Comparison of ENCODE assay signal across 14 cellular contexts in the genomic region with DNA sequence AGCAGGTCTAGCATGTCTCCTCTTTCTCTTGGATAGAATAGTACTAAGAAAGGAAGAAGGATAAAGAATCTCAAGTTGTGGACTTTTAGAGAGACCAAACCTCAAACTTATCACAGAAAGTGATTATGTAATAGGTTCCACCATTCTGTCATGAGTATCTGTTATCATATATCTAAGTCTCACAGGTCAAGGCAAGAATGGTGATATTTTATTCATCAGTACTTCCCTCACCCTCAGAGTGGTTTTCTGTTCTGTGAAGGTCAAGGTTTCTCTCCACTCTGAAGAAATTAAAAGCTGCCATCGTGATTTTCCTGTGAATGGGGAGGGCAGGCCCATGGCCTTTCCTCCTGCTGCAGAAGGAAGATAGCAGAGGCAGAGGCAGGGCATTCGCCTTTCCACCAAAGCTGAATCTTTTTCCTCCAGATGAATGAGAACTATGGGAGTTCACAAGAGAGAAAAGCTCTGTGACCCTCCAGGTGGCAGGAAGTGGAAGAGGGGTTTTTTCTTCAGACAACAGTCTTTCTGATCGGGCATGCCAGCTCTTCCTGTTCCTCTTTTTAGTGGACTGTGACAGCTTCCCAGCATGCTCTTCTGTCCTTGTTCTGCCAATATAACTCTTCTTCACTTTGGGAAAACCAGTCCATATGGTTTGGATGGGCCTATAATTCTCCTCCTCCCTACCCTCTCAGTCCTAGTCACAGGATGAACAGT. TPM values are rescaled to one million over a fixed set of nuclear protein-coding genes. Genes with fewer than 3 reads are reported as not detected.
DNase-seq lines count a peak whose midpoint lies in the region; ATAC-seq lines count a peak whose summit lies in the region.
"Had no signal": no experiment of that assay in that cellular context is flagged by ENCODE, and none has a peak within 500 bp of the region (broad histone marks: within the 10 kb centered on the region; RNA-seq: fewer than 3 reads in every experiment).

No MANE protein-coding gene starts in this region.

- peak; percentile 64 for ATAC-seq in GM19372 (IDR thresholded peaks at IDR 0.05; ENCODE audit: low read depth, unreplicated experiment)
- ATAC-seq in HG02642 (IDR thresholded peaks at IDR 0.05; ENCODE audit: poor library complexity, unreplicated experiment): peak; percentile 61
- no peak for ATAC-seq in left lobe of liver
- ATAC-seq: CD8-positive, alpha-beta T cell; lower lobe of right lung; Right ventricle myocardium inferior had no signal

- DNase-seq in NAMALWA (ENCODE audit: low spot score) (peak; percentile 46), left lobe of liver (ENCODE audit: low spot score) (no peak), T1000 (lab: John Stamatoyannopoulos, UW) (no peak)
- no peak for DNase-seq in activated CD8-positive, alpha-beta memory T cell treated with anti-CD3 and anti-CD28 coated beads, Interleukin-2, amount 50 U/mL, for 48 hours
- no peak for DNase-seq in activated naive CD4-positive, alpha-beta T cell treated with anti-CD3 and anti-CD28 coated beads, Interleukin-2, amount 50 U/mL, for 16 hours
- DNase-seq: activated CD8-positive, alpha-beta memory T cell treated with anti-CD3 and anti-CD28 coated beads, Interleukin-2, amount 50 U/mL, for 4 hours; CD8-positive, alpha-beta T cell; cortex of kidney; lower lobe of right lung; NCI-H69 had no signal

RNA-seq across cellular contexts. Expression of a gene that starts 37.1 kb away (rescaled TPM):
- not detected for total RNA-seq in left lobe of liver
- total RNA-seq: CD8-positive, alpha-beta T cell; lower lobe of right lung; Right ventricle myocardium inferior; thoracic aorta had no signal
